In the genomic region with DNA sequence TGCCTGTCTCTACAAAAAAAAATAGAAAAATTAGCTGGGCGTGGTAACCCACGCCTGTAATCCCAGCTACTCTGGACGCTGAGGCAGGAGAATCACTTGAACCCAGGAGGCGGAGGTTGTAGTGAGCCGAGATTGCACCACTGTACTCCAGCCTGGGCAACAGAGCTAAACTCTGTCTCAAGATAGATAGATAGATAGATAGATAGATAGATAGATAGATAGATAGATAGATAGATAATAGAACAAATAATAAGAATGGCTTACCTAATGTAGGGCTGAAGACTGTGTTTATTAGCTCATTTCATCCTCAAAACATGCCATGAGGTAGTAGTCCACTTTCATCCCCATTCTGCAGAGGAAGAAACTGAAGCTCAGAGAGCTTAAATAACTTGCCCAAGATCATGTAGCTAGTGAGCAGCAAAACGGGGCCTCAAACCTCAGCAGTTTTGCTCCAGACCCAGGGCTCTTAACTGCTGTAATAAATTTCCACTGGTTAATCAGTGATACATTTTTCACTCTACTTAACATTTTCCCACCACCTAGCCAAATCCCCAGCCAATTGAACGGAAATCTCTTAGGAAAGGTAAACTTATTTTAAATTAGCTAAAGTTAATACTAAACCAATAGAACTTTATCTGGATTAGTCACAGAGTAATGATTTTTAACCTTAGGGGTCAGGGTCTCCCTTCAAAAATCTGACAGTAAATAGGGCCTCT, we compare ENCODE assay signal across 31 cellular contexts.
DNase-seq lines count a peak whose midpoint lies in the region; ATAC-seq and TF ChIP-seq lines count a peak whose summit lies in the region.
"Had no signal": no experiment of that assay in that cellular context is flagged by ENCODE, and none has a peak within 500 bp of the region (broad histone marks: within the 10 kb centered on the region; RNA-seq: fewer than 3 reads in every experiment).

No MANE protein-coding gene starts in this region.

- no peaks in the 10 kb centered on the region for H3K79me2 ChIP-seq in smooth muscle cell (ENCODE audit: low read depth)

- no peak overlapping the region for H3K27ac ChIP-seq in smooth muscle cell (ENCODE audit: low read depth)
- H3K27ac ChIP-seq: adrenal gland, gastrocnemius medialis, HL-60, thyroid gland had no signal

- no peak overlapping the region for H3K9ac ChIP-seq in smooth muscle cell (ENCODE audit: low read depth)

- H3K36me3 Mint-ChIP-seq in memory B cell = no peaks in the 10 kb centered on the region
- H3K36me3 Mint-ChIP-seq: activated naive CD4-positive, alpha-beta T cell treated with anti-CD3 and anti-CD28 coated beads, Interleukin-2, amount 10 ng/mL, durations not matched to agents 7 days and 5 days; brain; CD8-positive, alpha-beta memory T cell; naive thymus-derived CD4-positive, alpha-beta T cell had no signal

- H4K20me1 ChIP-seq in smooth muscle cell (ENCODE audit: low read depth) = no peaks in the 10 kb centered on the region

- no peaks in the 10 kb centered on the region for H3K9me3 Mint-ChIP-seq in memory B cell
- H3K9me3 Mint-ChIP-seq: activated naive CD4-positive, alpha-beta T cell treated with anti-CD3 and anti-CD28 coated beads, Interleukin-2, amount 10 ng/mL, durations not matched to agents 7 days and 5 days; activated T-helper 17 cell treated with anti-CD3 and anti-CD28 coated beads, Interleukin-2, amount 50 U/mL, for 72 hours; CD8-positive, alpha-beta memory T cell; naive thymus-derived CD4-positive, alpha-beta T cell; stimulated activated naive CD8-positive, alpha-beta T cell treated with anti-CD3 and anti-CD28 coated beads, Interleukin-15, amount 100 ng/mL, for 72 hours; T-helper 2 cell treated with Interferon-gamma antibody and Interleukin-4, amounts not matched to agents 5 μg/mL and 100 μg/mL, for 36 hours had no signal

- H3K27me3 Mint-ChIP-seq in memory B cell = no peaks in the 10 kb centered on the region
- H3K27me3 Mint-ChIP-seq: activated naive CD4-positive, alpha-beta T cell treated with anti-CD3 and anti-CD28 coated beads, Interleukin-2, amount 10 ng/mL, durations not matched to agents 7 days and 5 days; activated T-helper 17 cell treated with anti-CD3 and anti-CD28 coated beads, Interleukin-2, amount 50 U/mL, for 72 hours; CD8-positive, alpha-beta memory T cell; naive thymus-derived CD4-positive, alpha-beta T cell; stimulated activated naive CD8-positive, alpha-beta T cell treated with anti-CD3 and anti-CD28 coated beads, Interleukin-15, amount 100 ng/mL, for 72 hours had no signal

- H3K27me3 ChIP-seq in smooth muscle cell (ENCODE audit: low read depth) (no peaks in the 10 kb centered on the region), H7 (ENCODE audit: control insufficient read depth, insufficient read depth, low read length) (no peaks in the 10 kb centered on the region)
- H3K27me3 ChIP-seq: adrenal gland, BE2C, gastrocnemius medialis, thyroid gland had no signal

- ATAC-seq in memory B cell (ENCODE audit: low read depth) (no peak), HG03039 (IDR thresholded peaks at IDR 0.05; ENCODE audit: unreplicated experiment) (no peak)
- ATAC-seq: activated CD8-positive, alpha-beta T cell treated with anti-CD3 and anti-CD28 coated beads, Interleukin-2, amount 10 ng/mL, durations not matched to agents 7 days and 5 days; activated T-helper 17 cell treated with anti-CD3 and anti-CD28 coated beads, Interleukin-2, amount 50 U/mL, for 72 hours; gastrocnemius medialis; GM12878; left lobe of liver; naive thymus-derived CD4-positive, alpha-beta T cell; stimulated activated naive CD8-positive, alpha-beta T cell treated with anti-CD3 and anti-CD28 coated beads, Interleukin-15, amount 100 ng/mL, for 72 hours had no signal

- DNase-seq in HK-2 (ENCODE audit: unreplicated experiment) (peak; percentile 43), epithelial cell of proximal tubule (ENCODE audit: low read depth) (no peak), memory B cell (ENCODE audit: low spot score in 2 of 2) (no peak), smooth muscle cell (lab: John Stamatoyannopoulos, UW; ENCODE audit: unreplicated experiment) (no peak), H7 (no peak), NAMALWA (ENCODE audit: low spot score) (no peak)
- no peak for DNase-seq in stimulated activated CD4-positive, alpha-beta T cell treated with anti-CD3 and anti-CD28 coated beads, Interleukin-15, amount 100 ng/mL, for 24 hours
- DNase-seq: activated CD8-positive, alpha-beta T cell treated with anti-CD3 and anti-CD28 coated beads, Interleukin-2, amount 10 ng/mL, durations not matched to agents 7 days and 5 days; activated naive CD4-positive, alpha-beta T cell treated with anti-CD3 and anti-CD28 coated beads, Interleukin-2, amount 10 ng/mL, durations not matched to agents 7 days and 5 days; adrenal gland; BE2C; CD8-positive, alpha-beta memory T cell; dermis blood vessel endothelial cell; gastrocnemius medialis; hippocampal formation; Kasumi-1; naive thymus-derived CD4-positive, alpha-beta T cell; NCI-H1436; NCI-H2081 treated with DMSO at 0.1 percent for 48 hours; NCI-H226; SHP77; stimulated activated CD8-positive, alpha-beta memory T cell treated with anti-CD3 and anti-CD28 coated beads, Interleukin-4, amount 100 ng/mL, for 48 hours; stimulated activated naive CD8-positive, alpha-beta T cell treated with anti-CD3 and anti-CD28 coated beads, Interleukin-15, amount 100 ng/mL, for 72 hours had no signal

- H3K4me1 ChIP-seq in smooth muscle cell (ENCODE audit: low read depth) = peaks cover 6% of the 10 kb centered on the region
- H3K4me1 ChIP-seq: adrenal gland had no signal

- H3K4me3 Mint-ChIP-seq in memory B cell = no peak overlapping the region
- H3K4me3 Mint-ChIP-seq: activated CD8-positive, alpha-beta T cell treated with anti-CD3 and anti-CD28 coated beads, Interleukin-2, amount 10 ng/mL, durations not matched to agents 7 days and 5 days; activated naive CD4-positive, alpha-beta T cell treated with anti-CD3 and anti-CD28 coated beads, Interleukin-2, amount 10 ng/mL, durations not matched to agents 7 days and 5 days; activated T-helper 17 cell treated with anti-CD3 and anti-CD28 coated beads, Interleukin-2, amount 50 U/mL, for 72 hours; CD8-positive, alpha-beta memory T cell; naive thymus-derived CD4-positive, alpha-beta T cell; stimulated activated naive CD8-positive, alpha-beta T cell treated with anti-CD3 and anti-CD28 coated beads, Interleukin-15, amount 100 ng/mL, for 72 hours; T-helper 2 cell treated with Interferon-gamma antibody and Interleukin-4, amounts not matched to agents 5 μg/mL and 100 μg/mL, for 36 hours had no signal

- H3K4me3 ChIP-seq in epithelial cell of proximal tubule (ENCODE audit: low read depth, low read length) = peak overlapping the region; percentile 64
- peak overlapping the region; percentile 23 for H3K4me3 ChIP-seq in smooth muscle cell
- no peak overlapping the region for H3K4me3 ChIP-seq in H7 (ENCODE audit: insufficient read depth, low read depth, low read length)
- H3K4me3 ChIP-seq: adrenal gland, gastrocnemius medialis, GM12878, thyroid gland had no signal

- no peaks in the 10 kb centered on the region for H3F3A ChIP-seq in smooth muscle cell (ENCODE audit: low read depth)

- WGBS in smooth muscle cell (ENCODE audit: low lambda C conversion rate) = 87% methylated on average over 7 of the region's 7 CpGs

- TF ChIP-seq CTCF in epithelial cell of proximal tubule (conservative IDR thresholded peaks at IDR 0.05; ENCODE audit: low read depth, low read length) (no peak), smooth muscle cell (IDR thresholded peaks at IDR 0.05; ENCODE audit: borderline replicate concordance, insufficient read depth, poor library complexity, severe bottlenecking) (no peak)

- no peak overlapping the region for H3K4me2 ChIP-seq in smooth muscle cell

- peak overlapping the region; percentile 63 for H3K27ac Mint-ChIP-seq in memory B cell
- H3K27ac Mint-ChIP-seq: activated CD8-positive, alpha-beta T cell treated with anti-CD3 and anti-CD28 coated beads, Interleukin-2, amount 10 ng/mL, durations not matched to agents 7 days and 5 days; activated naive CD4-positive, alpha-beta T cell treated with anti-CD3 and anti-CD28 coated beads, Interleukin-2, amount 10 ng/mL, durations not matched to agents 7 days and 5 days; activated T-helper 17 cell treated with anti-CD3 and anti-CD28 coated beads, Interleukin-2, amount 50 U/mL, for 72 hours; T-helper 2 cell treated with Interferon-gamma antibody and Interleukin-4, amounts not matched to agents 5 μg/mL and 100 μg/mL, for 36 hours had no signal

- H3K36me3 ChIP-seq in smooth muscle cell (ENCODE audit: low read depth) = no peaks in the 10 kb centered on the region
- H3K36me3 ChIP-seq in H7 (replicated peaks; ENCODE audit: control insufficient read depth, insufficient read depth, low read length) = no peaks in the 10 kb centered on the region
- H3K36me3 ChIP-seq: adrenal gland, BE2C, gastrocnemius medialis, thyroid gland had no signal

- H3K4me1 Mint-ChIP-seq in memory B cell = peaks cover 8% of the 10 kb centered on the region
- H3K4me1 Mint-ChIP-seq: activated T-helper 17 cell treated with anti-CD3 and anti-CD28 coated beads, Interleukin-2, amount 50 U/mL, for 72 hours had no signal

- H2AFZ ChIP-seq in smooth muscle cell (ENCODE audit: low read depth) = no peak overlapping the region

- H3K9me3 ChIP-seq in smooth muscle cell (replicated peaks; ENCODE audit: low read depth) = no peaks in the 10 kb centered on the region
- H3K9me3 ChIP-seq: adrenal gland, BE2C, gastrocnemius medialis, thyroid gland had no signal
